8 cellular contexts compared by ENCODE assay signal in genomic region chr11:69337211-69337721, GRCh38. TPM values are rescaled to one million over a fixed set of nuclear protein-coding genes. Genes with fewer than 3 reads are reported as not detected.
DNase-seq lines count a peak whose midpoint lies in the region; ATAC-seq, FAIRE-seq and TF ChIP-seq lines count a peak whose summit lies in the region.

No MANE protein-coding gene starts in this region.

- peaks cover 29% of the 10 kb centered on the region for H3K4me1 Mint-ChIP-seq in activated T-helper 2 cell treated with anti-CD3 and anti-CD28 coated beads, Interferon-gamma antibody, Interleukin-2, Interleukin-4, amounts not matched to agents 10 μg/mL and 5 μg/mL and 100 μg/mL, durations not matched to agents 14 hours and 24 hours and 36 hours (ENCODE audit: low read depth)

- peaks cover 19% of the 10 kb centered on the region for H3K9me3 Mint-ChIP-seq in activated T-helper 2 cell treated with anti-CD3 and anti-CD28 coated beads, Interferon-gamma antibody, Interleukin-2, Interleukin-4, amounts not matched to agents 10 μg/mL and 5 μg/mL and 100 μg/mL, durations not matched to agents 14 hours and 24 hours and 36 hours

- DNase-seq in GM12892 (ENCODE audit: insufficient read length), result no peak
- peak; percentile 6 for DNase-seq in HK-2 (ENCODE audit: unreplicated experiment)
- peak; percentile 9 for DNase-seq in activated T-helper 2 cell treated with anti-CD3 and anti-CD28 coated beads, Interferon-gamma antibody, Interleukin-2, Interleukin-4, amounts not matched to agents 10 μg/mL and 5 μg/mL and 100 μg/mL, durations not matched to agents 14 hours and 24 hours and 36 hours (ENCODE audit: low spot score)
- DNase-seq in non-pigmented ciliary epithelial cell (ENCODE audit: low read depth), result peak; percentile 26
- DNase-seq in testis, result no peak
- DNase-seq in middle frontal gyrus (ENCODE audit: extremely low spot score, low spot score), result no peak
- no peak for DNase-seq in tibial nerve (ENCODE audit: low spot score in 2 of 2)

- WGBS in testis, 2 donors, result 72 to 80% methylated on average over 6 of the region's 6 CpGs
- 62% methylated on average over 6 of the region's 6 CpGs for WGBS in tibial nerve, 2 donors

- H3K36me3 ChIP-seq in testis (ENCODE audit: low read depth, missing control alignments), result no peaks in the 10 kb centered on the region
- H3K36me3 ChIP-seq in tibial nerve, result no peaks in the 10 kb centered on the region

- intact Hi-C loops in activated T-helper 2 cell treated with anti-CD3 and anti-CD28 coated beads, Interferon-gamma antibody, Interleukin-2, Interleukin-4, amounts not matched to agents 10 μg/mL and 5 μg/mL and 100 μg/mL, durations not matched to agents 14 hours and 24 hours and 36 hours (cut with micrococcal nuclease), result loop anchor here (1.0 kb wide), 2 partner anchors 40 to 105 kb away; no protein-coding TSS in a partner anchor
- intact Hi-C loops in testis (cut with DNase I; ENCODE audit: low total_unique reads), result no loop called here

- TF ChIP-seq CTCF in testis (IDR thresholded peaks at IDR 0.05) (no peak), tibial nerve (IDR thresholded peaks at IDR 0.05) (no peak)

- peak; percentile 88 for FAIRE-seq in GM12892 (lab: Jason Lieb, UNC)

- ATAC-seq in GM21447 (IDR thresholded peaks at IDR 0.05; ENCODE audit: unreplicated experiment), result no peak

- TF ChIP-seq POLR2A in GM12892 (IDR thresholded peaks at IDR 0.05; ENCODE audit: low read depth, low read length) (0 out of 2 replicates have a peak, but pooled peaks have one; percentile 40), testis (IDR thresholded peaks at IDR 0.05) (no peak), tibial nerve (IDR thresholded peaks at IDR 0.05) (no peak)

- no peaks in the 10 kb centered on the region for H3K4me1 ChIP-seq in testis
- no peaks in the 10 kb centered on the region for H3K4me1 ChIP-seq in tibial nerve

- H3K4me3 Mint-ChIP-seq in activated T-helper 2 cell treated with anti-CD3 and anti-CD28 coated beads, Interferon-gamma antibody, Interleukin-2, Interleukin-4, amounts not matched to agents 10 μg/mL and 5 μg/mL and 100 μg/mL, durations not matched to agents 14 hours and 24 hours and 36 hours (ENCODE audit: low read depth), result no peak overlapping the region

- H3K27me3 ChIP-seq in testis (no peaks in the 10 kb centered on the region), tibial nerve (no peaks in the 10 kb centered on the region)

- H3K4me3 ChIP-seq in testis, result no peak overlapping the region
- no peak overlapping the region for H3K4me3 ChIP-seq in tibial nerve

- H3K36me3 Mint-ChIP-seq in activated T-helper 2 cell treated with anti-CD3 and anti-CD28 coated beads, Interferon-gamma antibody, Interleukin-2, Interleukin-4, amounts not matched to agents 10 μg/mL and 5 μg/mL and 100 μg/mL, durations not matched to agents 14 hours and 24 hours and 36 hours (ENCODE audit: low read depth), result no peaks in the 10 kb centered on the region

- H3K9me3 ChIP-seq in testis (no peaks in the 10 kb centered on the region), tibial nerve (no peaks in the 10 kb centered on the region)

- H3K27me3 Mint-ChIP-seq in activated T-helper 2 cell treated with anti-CD3 and anti-CD28 coated beads, Interferon-gamma antibody, Interleukin-2, Interleukin-4, amounts not matched to agents 10 μg/mL and 5 μg/mL and 100 μg/mL, durations not matched to agents 14 hours and 24 hours and 36 hours (ENCODE audit: low read depth), result peaks cover 8% of the 10 kb centered on the region

- H3K27ac ChIP-seq in testis (no peak overlapping the region), tibial nerve (no peak overlapping the region)

- TF ChIP-seq EP300 in tibial nerve (IDR thresholded peaks at IDR 0.05), result no peak

- peak overlapping the region; percentile 79 for H3K27ac Mint-ChIP-seq in activated T-helper 2 cell treated with anti-CD3 and anti-CD28 coated beads, Interferon-gamma antibody, Interleukin-2, Interleukin-4, amounts not matched to agents 10 μg/mL and 5 μg/mL and 100 μg/mL, durations not matched to agents 14 hours and 24 hours and 36 hours

RNA-seq across cellular contexts. Expression of gene MYEOV, which starts 43.3 kb away (rescaled TPM):
- polyA plus RNA-seq in GM12892 (2012; ENCODE audit: missing spikeins), result 0.34 TPM
- 0.09 TPM in 1 of 2 replicates, not detected in the other for total RNA-seq in activated T-helper 2 cell treated with anti-CD3 and anti-CD28 coated beads, Interferon-gamma antibody, Interleukin-2, Interleukin-4, amounts not matched to agents 10 μg/mL and 5 μg/mL and 100 μg/mL, durations not matched to agents 14 hours and 24 hours and 36 hours
- total RNA-seq in testis, result 1 to 10 TPM in 1 of 2 donors, under 1 TPM in 1; 0.43 to 1.1 TPM
- polyA plus RNA-seq in testis (ENCODE audit: insufficient read depth, low read depth, low replicate concordance), result 1.1 TPM
- 10 to 100 TPM in 2 of 4 donors, 1 to 10 TPM in 2; 4.8 to 26.7 (median 9.4) TPM for total RNA-seq in tibial nerve

Comparison
In these comparisons a context has a peak if more than half of its experiments do, and no peak if none do; other contexts are left out.
1. DNase-seq: peak in HK-2 (single experiment), activated T-helper 2 cell treated with anti-CD3 and anti-CD28 coated beads, Interferon-gamma antibody, Interleukin-2, Interleukin-4, amounts not matched to agents 10 μg/mL and 5 μg/mL and 100 μg/mL, durations not matched to agents 14 hours and 24 hours and 36 hours (single experiment) and non-pigmented ciliary epithelial cell (single experiment); none in GM12892 (single experiment), testis (single experiment), middle frontal gyrus (single experiment) and tibial nerve (0 of 2).